In the genomic region with DNA sequence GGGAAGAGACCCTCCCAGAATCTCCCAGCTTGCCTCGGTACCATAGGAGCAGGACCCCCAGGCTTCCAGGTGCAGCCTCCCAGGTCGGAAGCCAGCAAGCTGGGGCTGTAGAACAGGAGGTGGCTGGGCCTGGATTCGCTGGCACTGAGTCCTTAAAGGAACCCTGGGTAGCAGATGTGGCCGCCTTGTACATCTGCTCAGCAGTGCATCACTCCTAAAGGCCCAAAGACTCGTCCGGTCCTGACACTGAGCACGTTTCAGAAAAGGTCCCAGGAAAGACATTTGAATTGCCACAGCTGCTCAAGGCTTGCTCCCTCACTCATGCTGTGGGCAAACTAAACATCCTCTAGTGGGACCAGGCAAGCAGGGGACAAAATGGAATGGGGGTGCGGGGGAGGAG, we compare ENCODE assay signal across 22 cellular contexts.
DNase-seq lines count a peak whose midpoint lies in the region; ATAC-seq and TF ChIP-seq lines count a peak whose summit lies in the region.
"Had no signal": no experiment of that assay in that cellular context is flagged by ENCODE, and none has a peak within 500 bp of the region (broad histone marks: within the 10 kb centered on the region; RNA-seq: fewer than 3 reads in every experiment).

No MANE protein-coding gene starts in this region.

- H3K36me3 ChIP-seq in mammary epithelial cell (ENCODE audit: insufficient read depth, low read length) (no peaks in the 10 kb centered on the region), breast epithelium (no peaks in the 10 kb centered on the region), neutrophil (no peaks in the 10 kb centered on the region), uterus (no peaks in the 10 kb centered on the region)
- H3K36me3 ChIP-seq: left lung had no signal

- H3K27me3 ChIP-seq in mammary epithelial cell (ENCODE audit: insufficient read depth, low read length) (no peaks in the 10 kb centered on the region), breast epithelium (no peaks in the 10 kb centered on the region), neutrophil (no peaks in the 10 kb centered on the region), uterus (no peaks in the 10 kb centered on the region)
- H3K27me3 ChIP-seq: testis had no signal

- no peak overlapping the region for H2AFZ ChIP-seq in mammary epithelial cell (ENCODE audit: low read depth, low read length)

- peak overlapping the region; percentile 52 for H3K4me3 Mint-ChIP-seq in MCF 10A (ENCODE audit: unreplicated experiment)
- H3K4me3 Mint-ChIP-seq: activated CD4-positive, alpha-beta memory T cell treated with anti-CD3 and anti-CD28 coated beads, Interleukin-2, amount 10 ng/mL, durations not matched to agents 7 days and 5 days; activated naive CD4-positive, alpha-beta T cell treated with anti-CD3 and anti-CD28 coated beads, Interleukin-2, amount 10 ng/mL, durations not matched to agents 7 days and 5 days; CD4-positive, alpha-beta T cell; T-helper 17 cell had no signal

- H3K36me3 Mint-ChIP-seq in MCF 10A (ENCODE audit: insufficient read depth, unreplicated experiment): peaks cover 10% of the 10 kb centered on the region
- H3K36me3 Mint-ChIP-seq: activated naive CD4-positive, alpha-beta T cell treated with anti-CD3 and anti-CD28 coated beads, Interleukin-2, amount 10 ng/mL, durations not matched to agents 7 days and 5 days had no signal

- no peak overlapping the region for H3K4me2 ChIP-seq in mammary epithelial cell (ENCODE audit: insufficient read depth, low read depth, low read length)

- peaks cover 50% of the 10 kb centered on the region for H3K4me1 Mint-ChIP-seq in MCF 10A (ENCODE audit: insufficient read depth, unreplicated experiment)

- no peak overlapping the region for H3K9ac ChIP-seq in mammary epithelial cell (ENCODE audit: insufficient read depth, low read length)

- 91% methylated on average over 7 of the region's 8 CpGs for WGBS in mammary epithelial cell (ENCODE audit: low coverage, missing lambda C conversion rate)

- in situ Hi-C loops in mammary epithelial cell (cut with MboI; ENCODE audit: low sequenced_read_pairs in 2 of 2): no loop called here

- no peak for TF ChIP-seq POLR2A in breast epithelium (IDR thresholded peaks at IDR 0.05)
- no peak for TF ChIP-seq POLR2A in uterus (IDR thresholded peaks at IDR 0.05)

- dilution Hi-C loops in mammary epithelial cell (cut with HindIII; ENCODE audit: low sequenced_read_pairs): no loop called here

- no peak for ATAC-seq in GM18868 (IDR thresholded peaks at IDR 0.05; ENCODE audit: unreplicated experiment)
- ATAC-seq: T-helper 17 cell had no signal

- peak overlapping the region; percentile 95 for H3K27ac Mint-ChIP-seq in MCF 10A (ENCODE audit: low read depth, unreplicated experiment)
- H3K27ac Mint-ChIP-seq: activated CD4-positive, alpha-beta memory T cell treated with anti-CD3 and anti-CD28 coated beads, Interleukin-2, amount 10 ng/mL, durations not matched to agents 7 days and 5 days; activated naive CD4-positive, alpha-beta T cell treated with anti-CD3 and anti-CD28 coated beads, Interleukin-2, amount 10 ng/mL, durations not matched to agents 7 days and 5 days; CD4-positive, alpha-beta T cell; T-helper 17 cell had no signal

- no peak overlapping the region for H3K27ac ChIP-seq in mammary epithelial cell (ENCODE audit: insufficient read depth, low read depth, low read length)
- H3K27ac ChIP-seq in breast epithelium: peak overlapping the region; percentile 90 to 91
- H3K27ac ChIP-seq in neutrophil: peak overlapping the region; percentile 47
- H3K27ac ChIP-seq in uterus: peak overlapping the region; percentile 3 to 58
- H3K27ac ChIP-seq: testis had no signal

- no peak overlapping the region for H3K4me3 ChIP-seq in mammary epithelial cell (replicated peaks in 1 of 3; ENCODE audit: insufficient read depth in 1 of 3, low read depth in 2 of 3, low read length in 3 of 3)
- no peak overlapping the region for H3K4me3 ChIP-seq in breast epithelium
- H3K4me3 ChIP-seq in neutrophil (ENCODE audit: low read depth in 1 of 2, low read length in 1 of 2): no peak overlapping the region
- no peak overlapping the region for H3K4me3 ChIP-seq in uterus
- H3K4me3 ChIP-seq: left lung, testis had no signal

- H3K9me3 ChIP-seq in mammary epithelial cell (replicated peaks; ENCODE audit: insufficient read depth, low read length): no peaks in the 10 kb centered on the region
- H3K9me3 ChIP-seq in breast epithelium: no peaks in the 10 kb centered on the region
- H3K9me3 ChIP-seq in neutrophil: no peaks in the 10 kb centered on the region
- H3K9me3 ChIP-seq in uterus: no peaks in the 10 kb centered on the region
- H3K9me3 ChIP-seq: left lung, testis had no signal

- no peaks in the 10 kb centered on the region for H3K79me2 ChIP-seq in mammary epithelial cell (ENCODE audit: insufficient read depth, low read length)

- no peaks in the 10 kb centered on the region for H3K27me3 Mint-ChIP-seq in MCF 10A (ENCODE audit: insufficient read depth, unreplicated experiment)

- CTCF ChIA-PET in MCF 10A (lab: Yijun Ruan, JAX) (interaction anchor here (0.6 kb wide), 3 partner anchors 74 to 285 kb away, joined by 3 to 4 read pairs (median 4); no protein-coding TSS in a partner anchor), mammary epithelial cell (lab: Charles Lee; ENCODE audit: low non-redundant PET) (interaction anchor here (0.6 kb wide), 1 partner anchor 17 kb away, joined by 3 read pairs; no protein-coding TSS in a partner anchor)

- BruUV-seq in MCF 10A (replicated peaks; lab: Mats Ljungman, UMichigan) (no TSS peak), mammary epithelial cell (replicated peaks; lab: Mats Ljungman, UMichigan) (no TSS peak)

- intact Hi-C loops in MCF 10A (cut with micrococcal nuclease) (no loop called here), mammary epithelial cell (cut with micrococcal nuclease) (loop anchor here (10.0 kb wide), 1 partner anchor 111 kb away; no protein-coding TSS in a partner anchor), breast epithelium (cut with DNase I; ENCODE audit: low total_unique reads) (loop anchor here (5.0 kb wide), 1 partner anchor 293 kb away; a partner anchor contains a TSS), uterus (cut with DNase I; ENCODE audit: low total_unique reads) (no loop called here)

- no peaks in the 10 kb centered on the region for H3K9me3 Mint-ChIP-seq in MCF 10A (ENCODE audit: unreplicated experiment)
- H3K9me3 Mint-ChIP-seq: activated CD4-positive, alpha-beta memory T cell treated with anti-CD3 and anti-CD28 coated beads, Interleukin-2, amount 10 ng/mL, durations not matched to agents 7 days and 5 days; activated naive CD4-positive, alpha-beta T cell treated with anti-CD3 and anti-CD28 coated beads, Interleukin-2, amount 10 ng/mL, durations not matched to agents 7 days and 5 days; CD4-positive, alpha-beta T cell had no signal

- no peak for DNase-seq in MCF 10A (ENCODE audit: unreplicated experiment)
- DNase-seq in mammary epithelial cell: no peak
- DNase-seq in breast epithelium (ENCODE audit: low spot score in 2 of 2): no peak
- DNase-seq in uterus: no peak
- no peak for DNase-seq in NCI-H2227 treated with DMSO at 0.1 percent for 48 hours (lab: John Stamatoyannopoulos, UW)
- DNase-seq in GM19238 (ENCODE audit: insufficient read length, low spot score): no peak
- DNase-seq: activated CD4-positive, alpha-beta memory T cell treated with anti-CD3 and anti-CD28 coated beads, Interleukin-2, amount 10 ng/mL, durations not matched to agents 7 days and 5 days; activated naive CD4-positive, alpha-beta T cell treated with anti-CD3 and anti-CD28 coated beads, Interleukin-2, amount 10 ng/mL, durations not matched to agents 7 days and 5 days; activated T-cell treated with anti-CD3 and anti-CD28 coated beads, Interleukin-2, amount 50 U/mL, for 1 hour; CD4-positive, alpha-beta T cell; DMS53; left lung; MM.1S; NCI-H187; NCI-H510A treated with DMSO at 0.1 percent for 48 hours; SIG-M5; small intestine; stimulated activated CD4-positive, alpha-beta T cell treated with anti-CD3 and anti-CD28 coated beads, Interleukin-4, amount 100 ng/mL, for 4 hours; T-helper 17 cell; testis had no signal

- POLR2A ChIA-PET in MCF 10A (lab: Yijun Ruan, JAX): interaction anchor here (1.2 kb wide), 1 partner anchor 17 kb away, joined by 6 read pairs; no protein-coding TSS in a partner anchor

- no peaks in the 10 kb centered on the region for H4K20me1 ChIP-seq in mammary epithelial cell (ENCODE audit: insufficient read depth, low read length)

- H3K4me1 ChIP-seq in mammary epithelial cell (ENCODE audit: insufficient read depth, low read length) (peaks cover 6% of the 10 kb centered on the region), breast epithelium (peaks cover 17 to 34% of the 10 kb centered on the region in 2 donors), neutrophil (ENCODE audit: control insufficient read depth in 1 of 2, insufficient read depth in 1 of 2, low read depth in 1 of 2, low read length in 1 of 2) (peaks cover 81 to 86% of the 10 kb centered on the region in 2 experiments), uterus (peaks cover 10 to 18% of the 10 kb centered on the region in 2 donors)
- H3K4me1 ChIP-seq: testis had no signal

- TF ChIP-seq CTCF in MCF 10A (IDR thresholded peaks at IDR 0.05; ENCODE audit: unreplicated experiment): no peak
- TF ChIP-seq CTCF in mammary epithelial cell (conservative IDR thresholded peaks at IDR 0.05 in 1 of 2, IDR thresholded peaks at IDR 0.05 in 1 of 2; ENCODE audit: extremely low read depth in 1 of 2, insufficient read depth in 1 of 2, low read depth in 1 of 2, low read length in 2 of 2): no peak
- no peak for TF ChIP-seq CTCF in breast epithelium (IDR thresholded peaks at IDR 0.05)
- TF ChIP-seq CTCF in neutrophil (IDR thresholded peaks at IDR 0.05): no peak
- TF ChIP-seq CTCF in uterus (IDR thresholded peaks at IDR 0.05): no peak

Comparison
In these comparisons a context has a peak if more than half of its experiments do, and no peak if none do; other contexts are left out.
1. intact Hi-C loops: an anchor here in mammary epithelial cell (10.0 kb wide) and breast epithelium (5.0 kb wide); none called in MCF 10A and uterus.